30 cellular contexts compared by ENCODE assay signal in genomic region chr2:100755441-100755840, GRCh38.
DNase-seq lines count a peak whose midpoint lies in the region; ATAC-seq and TF ChIP-seq lines count a peak whose summit lies in the region.
"Had no signal": no experiment of that assay in that cellular context is flagged by ENCODE, and none has a peak within 500 bp of the region (broad histone marks: within the 10 kb centered on the region; RNA-seq: fewer than 3 reads in every experiment).

No MANE protein-coding gene starts in this region.

- DNase-seq in HCT116 (ENCODE audit: low read depth, low spot score) (no peak), RWPE2 (ENCODE audit: low spot score) (peak; percentile 66), foreskin keratinocyte (peak; percentile 82 to 92), right lobe of liver (no peak)
- DNase-seq: activated B cell treated with CpG ODN at 0.5 μM for 24 hours; activated CD4-positive, alpha-beta T cell treated with anti-CD3 and anti-CD28 coated beads, Interleukin-2, amount 50 U/mL, for 48 hours; activated CD8-positive, alpha-beta memory T cell treated with anti-CD3 and anti-CD28 coated beads, Interleukin-2, amount 50 U/mL, for 4 hours; AML-193; aorta; CD8-positive, alpha-beta T cell; DMS 273 treated with DMSO at 0.1 percent for 48 hours; GDM1; GOT3; left ventricle myocardium superior; naive thymus-derived CD4-positive, alpha-beta T cell; NCI-H1105 treated with DMSO at 0.1 percent for 48 hours; NCI-H2029; NCI-H2227 treated with DMSO at 0.1 percent for 48 hours; NCI-H748 treated with DMSO at 0.1 percent for 48 hours; occipital lobe; Right ventricle myocardium superior; stimulated activated CD4-positive, alpha-beta T cell treated with anti-CD3 and anti-CD28 coated beads, Interleukin-4, amount 100 ng/mL, for 4 hours; stimulated activated naive CD4-positive, alpha-beta T cell; T1000 had no signal

- no peak for TF ChIP-seq CTCF in HCT116 (IDR thresholded peaks at IDR 0.05 in 2 of 3, conservative IDR thresholded peaks at IDR 0.05 in 1 of 3; ENCODE audit: borderline replicate concordance in 1 of 3, insufficient read depth in 1 of 3, low read depth in 2 of 3, low read length in 2 of 3)
- no peak for TF ChIP-seq CTCF in RWPE2 (IDR thresholded peaks at IDR 0.05; ENCODE audit: poor library complexity, severe bottlenecking)
- TF ChIP-seq CTCF in foreskin keratinocyte (conservative IDR thresholded peaks at IDR 0.05): no peak
- TF ChIP-seq CTCF in right lobe of liver (IDR thresholded peaks at IDR 0.05): no peak

- TF ChIP-seq POLR2A in HCT116 (IDR thresholded peaks at IDR 0.05; ENCODE audit: borderline replicate concordance, extremely low read depth, insufficient read depth, insufficient read length) (no peak), right lobe of liver (IDR thresholded peaks at IDR 0.05) (no peak)

- no peak overlapping the region for H3K9ac ChIP-seq in HCT116 (ENCODE audit: low read length)

- H3K4me1 ChIP-seq in HCT116 (ENCODE audit: control insufficient read depth in 1 of 2, insufficient read depth in 2 of 2, low read length in 2 of 2) (peaks cover 0 to 30% of the 10 kb centered on the region in 2 experiments; a peak in 2 of 4 replicates), RWPE2 (ENCODE audit: insufficient read depth, poor library complexity, severe bottlenecking) (peaks cover 60% of the 10 kb centered on the region), foreskin keratinocyte (peaks cover 30% of the 10 kb centered on the region), right lobe of liver (peaks cover 0 to 18% (median 0%) of the 10 kb centered on the region in 4 donors)

- intact Hi-C loops in HCT116 (cut with micrococcal nuclease) (no loop called here), right lobe of liver (cut with DNase I) (no loop called here)

- H3K27ac ChIP-seq in HCT116 (ENCODE audit: low read depth, low read length): no peak overlapping the region
- peak overlapping the region; percentile 40 for H3K27ac ChIP-seq in RWPE2 (ENCODE audit: poor library complexity, severe bottlenecking)
- H3K27ac ChIP-seq in foreskin keratinocyte: peak overlapping the region; percentile 16
- no peak overlapping the region for H3K27ac ChIP-seq in right lobe of liver

- RAD21 ChIA-PET in HCT116 (lab: Charles Lee; ENCODE audit: low non-redundant PET in 1 of 2, low total read pairs in 2 of 2, uncharacterized antibody in 2 of 2, unreplicated experiment in 2 of 2): no interaction called here

- 36% methylated on average over 2 of the region's 2 CpGs for WGBS in right lobe of liver (ENCODE audit: insufficient coverage, low coverage, low lambda C conversion rate, missing lambda C conversion rate)

- no peaks in the 10 kb centered on the region for H4K20me1 ChIP-seq in HCT116 (ENCODE audit: insufficient read depth)

- POLR2A ChIA-PET in HCT116 (lab: Charles Lee): no interaction called here

- no peaks in the 10 kb centered on the region for H3K9me2 ChIP-seq in HCT116 (ENCODE audit: insufficient read depth)

- H3K9me3 ChIP-seq in HCT116 (ENCODE audit: control insufficient read depth in 1 of 2, insufficient read depth in 1 of 2, low read depth in 1 of 2, low read length in 2 of 2): no peaks in the 10 kb centered on the region
- no peaks in the 10 kb centered on the region for H3K9me3 ChIP-seq in RWPE2 (ENCODE audit: severe bottlenecking)
- H3K9me3 ChIP-seq in right lobe of liver: no peaks in the 10 kb centered on the region
- H3K9me3 ChIP-seq: thoracic aorta had no signal

- H3K36me3 ChIP-seq in HCT116 (ENCODE audit: control insufficient read depth in 1 of 2, insufficient read depth in 2 of 2, low read length in 2 of 2): no peaks in the 10 kb centered on the region
- no peaks in the 10 kb centered on the region for H3K36me3 ChIP-seq in RWPE2 (ENCODE audit: low read depth)
- no peaks in the 10 kb centered on the region for H3K36me3 ChIP-seq in right lobe of liver
- H3K36me3 ChIP-seq: thoracic aorta had no signal

- ATAC-seq in HCT116 (peak; percentile 47; the same call in 1 of the 2 replicates), RWPE2 (ENCODE audit: low read depth) (peak; percentile 74), foreskin keratinocyte (peak; percentile 76), GM18511 (IDR thresholded peaks at IDR 0.05; ENCODE audit: unreplicated experiment) (no peak), HG03045 (IDR thresholded peaks at IDR 0.05; ENCODE audit: unreplicated experiment) (no peak), right lobe of liver (no peak), HG03175 (IDR thresholded peaks at IDR 0.05; ENCODE audit: unreplicated experiment) (no peak)
- ATAC-seq: activated naive CD4-positive, alpha-beta T cell treated with anti-CD3 and anti-CD28 coated beads, Interleukin-2, amount 50 U/mL, for 72 hours; activated T-helper 17 cell treated with anti-CD3 and anti-CD28 coated beads, Interleukin-2, amount 50 U/mL, for 72 hours; CD8-positive, alpha-beta T cell; naive thymus-derived CD4-positive, alpha-beta T cell had no signal

- BruUV-seq in HCT116 (replicated peaks; lab: Mats Ljungman, UMichigan): no TSS peak

- no peak for TF ChIP-seq RAD21 in HCT116 (IDR thresholded peaks at IDR 0.05; ENCODE audit: low read depth)

- CTCF ChIA-PET in HCT116 (lab: Charles Lee): no interaction called here

- H3K79me2 ChIP-seq in HCT116 (ENCODE audit: insufficient read depth, low read length): no peaks in the 10 kb centered on the region

- H2AFZ ChIP-seq in HCT116 (ENCODE audit: low read depth, low read length, poor library complexity, severe bottlenecking): no peak overlapping the region

- H3K4me3 ChIP-seq in HCT116 (replicated peaks in 1 of 2; ENCODE audit: low read depth in 1 of 2, low read length in 2 of 2): no peak overlapping the region
- no peak overlapping the region for H3K4me3 ChIP-seq in RWPE2 (ENCODE audit: severe bottlenecking)
- H3K4me3 ChIP-seq in right lobe of liver: no peak overlapping the region
- H3K4me3 ChIP-seq: thoracic aorta had no signal

- H3K27me3 ChIP-seq in HCT116 (ENCODE audit: insufficient read depth, low read length) (no peaks in the 10 kb centered on the region), RWPE2 (ENCODE audit: insufficient read depth, poor library complexity, severe bottlenecking) (no peaks in the 10 kb centered on the region), foreskin keratinocyte (no peaks in the 10 kb centered on the region), right lobe of liver (no peaks in the 10 kb centered on the region)

- no peak overlapping the region for H3K4me2 ChIP-seq in HCT116 (ENCODE audit: low read length)

TF ChIP-seq in HCT116, 20 proteins besides CTCF, POLR2A, EP300 and RAD21:
- peak; percentile 32; the same call in 1 of the 2 replicates for TF ChIP-seq JUND (IDR thresholded peaks at IDR 0.05)
- no peak for TF ChIP-seq EGR1 (IDR thresholded peaks at IDR 0.05; ENCODE audit: low read depth)

Comparison
In these comparisons a context has a peak if more than half of its experiments do, and no peak if none do; other contexts are left out.
1. ATAC-seq: peak in HCT116 (single experiment), RWPE2 (single experiment) and foreskin keratinocyte (single experiment); none in GM18511 (single experiment), HG03045 (single experiment), right lobe of liver (0 of 4) and HG03175 (single experiment).
2. DNase-seq: peak in RWPE2 (single experiment) and foreskin keratinocyte (2 of 2); none in HCT116 (single experiment) and right lobe of liver (0 of 3).
3. H3K27ac ChIP-seq: peak in RWPE2 (single experiment) and foreskin keratinocyte (single experiment); none in HCT116 (single experiment) and right lobe of liver (0 of 3).